Comparison of ENCODE assay signal across 36 cellular contexts in genomic region chr7:11589251-11589650, GRCh38.
"Had no signal": no experiment of that assay in that cellular context is flagged by ENCODE, and none has a peak within 500 bp of the region (broad histone marks: within the 10 kb centered on the region; RNA-seq: fewer than 3 reads in every experiment).

No MANE protein-coding gene starts in this region.

- H3K4me3 Mint-ChIP-seq: activated B cell treated with CpG ODN at 0.5 μM for 24 hours; activated CD4-positive, alpha-beta memory T cell treated with anti-CD3 and anti-CD28 coated beads for 36 hours; activated CD4-positive, alpha-beta T cell treated with anti-CD3 and anti-CD28 coated beads, Interleukin-2, amount 10 ng/mL, durations not matched to agents 24 days and 14 days; activated CD8-positive, alpha-beta T cell treated with anti-CD3 and anti-CD28 coated beads for 36 hours; activated naive CD4-positive, alpha-beta T cell treated with anti-CD3 and anti-CD28 coated beads, Interleukin-2, amount 10 ng/mL, durations not matched to agents 7 days and 5 days; activated naive CD4-positive, alpha-beta T cell treated with anti-CD3 and anti-CD28 coated beads, Interleukin-2, amount 50 U/mL, for 24 hours; activated naive CD8-positive, alpha-beta T cell; activated naive CD8-positive, alpha-beta T cell treated with anti-CD3 and anti-CD28 coated beads, Interleukin-2, amount 10 ng/mL, durations not matched to agents 7 days and 5 days; activated naive CD8-positive, alpha-beta T cell treated with anti-CD3 and anti-CD28 coated beads, Interleukin-2, amount 50 U/mL, for 24 hours; activated T-cell treated with anti-CD3 and anti-CD28 coated beads, Interleukin-2, amount 50 U/mL, for 4 hours; activated T-cell treated with anti-CD3 and anti-CD28 coated beads, Interleukin-2, amount 50 U/mL, for 72 hours; activated T-helper 1 cell treated with anti-CD3 and anti-CD28 coated beads, Interleukin-12 subunit alpha, Interleukin-12 subunit beta, Interleukin-2, Interleukin-4 antibody, amounts not matched to agents 30 ng/mL and 10 ng/mL and 1 ng/mL, durations not matched to agents 14 hours and 24 hours and 36 hours; activated T-helper 17 cell treated with anti-CD3 and anti-CD28 coated beads, Interleukin-2, amount 50 U/mL, for 72 hours; T-helper 1 cell treated with Interleukin-12 subunit alpha and Interleukin-12 subunit beta and Interleukin-4 antibody, amounts not matched to agents 30 μg/mL and 1 μg/mL, for 36 hours; T-helper 2 cell treated with Interferon-gamma antibody and Interleukin-4, amounts not matched to agents 5 μg/mL and 100 μg/mL, for 36 hours had no signal

- ATAC-seq: activated CD8-positive, alpha-beta T cell treated with anti-CD3 and anti-CD28 coated beads for 36 hours; activated naive CD8-positive, alpha-beta T cell treated with anti-CD3 and anti-CD28 coated beads, Interleukin-2, amount 50 U/mL, for 24 hours; activated T-cell treated with anti-CD3 and anti-CD28 coated beads, Interleukin-2, amount 50 U/mL, for 4 hours; activated T-cell treated with anti-CD3 and anti-CD28 coated beads, Interleukin-2, amount 50 U/mL, for 72 hours; activated T-helper 17 cell treated with anti-CD3 and anti-CD28 coated beads, Interleukin-2, amount 50 U/mL, for 72 hours; body of pancreas had no signal

- H3K4me1 Mint-ChIP-seq: activated B cell treated with CpG ODN at 0.5 μM for 24 hours; activated CD4-positive, alpha-beta T cell treated with anti-CD3 and anti-CD28 coated beads, Interleukin-2, amount 10 ng/mL, durations not matched to agents 24 days and 14 days; activated naive CD4-positive, alpha-beta T cell treated with anti-CD3 and anti-CD28 coated beads, Interleukin-2, amount 10 ng/mL, durations not matched to agents 7 days and 5 days; activated naive CD4-positive, alpha-beta T cell treated with anti-CD3 and anti-CD28 coated beads, Interleukin-2, amount 50 U/mL, for 24 hours; activated naive CD8-positive, alpha-beta T cell treated with anti-CD3 and anti-CD28 coated beads, Interleukin-2, amount 10 ng/mL, durations not matched to agents 7 days and 5 days; activated naive CD8-positive, alpha-beta T cell treated with anti-CD3 and anti-CD28 coated beads, Interleukin-2, amount 50 U/mL, for 24 hours; activated T-helper 17 cell treated with anti-CD3 and anti-CD28 coated beads, Interleukin-2, amount 50 U/mL, for 72 hours had no signal

- H3K27ac Mint-ChIP-seq: activated B cell treated with CpG ODN at 0.5 μM for 24 hours; activated CD4-positive, alpha-beta memory T cell treated with anti-CD3 and anti-CD28 coated beads for 36 hours; activated CD4-positive, alpha-beta T cell treated with anti-CD3 and anti-CD28 coated beads, Interleukin-2, amount 10 ng/mL, durations not matched to agents 24 days and 14 days; activated CD8-positive, alpha-beta T cell treated with anti-CD3 and anti-CD28 coated beads for 36 hours; activated naive CD4-positive, alpha-beta T cell treated with anti-CD3 and anti-CD28 coated beads, Interleukin-2, amount 10 ng/mL, durations not matched to agents 7 days and 5 days; activated naive CD4-positive, alpha-beta T cell treated with anti-CD3 and anti-CD28 coated beads, Interleukin-2, amount 50 U/mL, for 24 hours; activated naive CD8-positive, alpha-beta T cell; activated naive CD8-positive, alpha-beta T cell treated with anti-CD3 and anti-CD28 coated beads, Interleukin-2, amount 10 ng/mL, durations not matched to agents 7 days and 5 days; activated naive CD8-positive, alpha-beta T cell treated with anti-CD3 and anti-CD28 coated beads, Interleukin-2, amount 50 U/mL, for 24 hours; activated T-cell treated with anti-CD3 and anti-CD28 coated beads, Interleukin-2, amount 50 U/mL, for 72 hours; activated T-helper 1 cell treated with anti-CD3 and anti-CD28 coated beads, Interleukin-12 subunit alpha, Interleukin-12 subunit beta, Interleukin-2, Interleukin-4 antibody, amounts not matched to agents 30 ng/mL and 10 ng/mL and 1 ng/mL, durations not matched to agents 14 hours and 24 hours and 36 hours; activated T-helper 17 cell treated with anti-CD3 and anti-CD28 coated beads, Interleukin-2, amount 50 U/mL, for 72 hours; T-helper 1 cell treated with Interleukin-12 subunit alpha and Interleukin-12 subunit beta and Interleukin-4 antibody, amounts not matched to agents 30 μg/mL and 1 μg/mL, for 36 hours; T-helper 2 cell treated with Interferon-gamma antibody and Interleukin-4, amounts not matched to agents 5 μg/mL and 100 μg/mL, for 36 hours had no signal

- H3K9me3 Mint-ChIP-seq: activated B cell treated with CpG ODN at 0.5 μM for 24 hours; activated CD4-positive, alpha-beta memory T cell treated with anti-CD3 and anti-CD28 coated beads for 36 hours; activated CD4-positive, alpha-beta T cell treated with anti-CD3 and anti-CD28 coated beads, Interleukin-2, amount 10 ng/mL, durations not matched to agents 24 days and 14 days; activated CD8-positive, alpha-beta T cell treated with anti-CD3 and anti-CD28 coated beads for 36 hours; activated naive CD4-positive, alpha-beta T cell treated with anti-CD3 and anti-CD28 coated beads, Interleukin-2, amount 10 ng/mL, durations not matched to agents 7 days and 5 days; activated naive CD4-positive, alpha-beta T cell treated with anti-CD3 and anti-CD28 coated beads, Interleukin-2, amount 50 U/mL, for 24 hours; activated naive CD8-positive, alpha-beta T cell treated with anti-CD3 and anti-CD28 coated beads, Interleukin-2, amount 10 ng/mL, durations not matched to agents 7 days and 5 days; activated naive CD8-positive, alpha-beta T cell treated with anti-CD3 and anti-CD28 coated beads, Interleukin-2, amount 50 U/mL, for 24 hours; activated T-helper 1 cell treated with anti-CD3 and anti-CD28 coated beads, Interleukin-12 subunit alpha, Interleukin-12 subunit beta, Interleukin-2, Interleukin-4 antibody, amounts not matched to agents 30 ng/mL and 10 ng/mL and 1 ng/mL, durations not matched to agents 14 hours and 24 hours and 36 hours; activated T-helper 17 cell treated with anti-CD3 and anti-CD28 coated beads, Interleukin-2, amount 50 U/mL, for 72 hours; T-helper 1 cell treated with Interleukin-12 subunit alpha and Interleukin-12 subunit beta and Interleukin-4 antibody, amounts not matched to agents 30 μg/mL and 1 μg/mL, for 36 hours; T-helper 2 cell treated with Interferon-gamma antibody and Interleukin-4, amounts not matched to agents 5 μg/mL and 100 μg/mL, for 36 hours had no signal

- H3K9me3 ChIP-seq: body of pancreas, breast epithelium had no signal

- H3K36me3 Mint-ChIP-seq: activated CD4-positive, alpha-beta memory T cell treated with anti-CD3 and anti-CD28 coated beads for 36 hours; activated naive CD4-positive, alpha-beta T cell treated with anti-CD3 and anti-CD28 coated beads, Interleukin-2, amount 10 ng/mL, durations not matched to agents 7 days and 5 days; activated naive CD4-positive, alpha-beta T cell treated with anti-CD3 and anti-CD28 coated beads, Interleukin-2, amount 50 U/mL, for 24 hours; activated naive CD8-positive, alpha-beta T cell; activated naive CD8-positive, alpha-beta T cell treated with anti-CD3 and anti-CD28 coated beads, Interleukin-2, amount 10 ng/mL, durations not matched to agents 7 days and 5 days had no signal

- FAIRE-seq: astrocyte, TTC549 had no signal

- H3K27me3 ChIP-seq: body of pancreas, brain microvascular endothelial cell, breast epithelium had no signal

- H3K4me3 ChIP-seq: body of pancreas, breast epithelium had no signal

- H3K4me1 ChIP-seq: breast epithelium had no signal

- H3K27me3 Mint-ChIP-seq: activated B cell treated with CpG ODN at 0.5 μM for 24 hours; activated CD4-positive, alpha-beta memory T cell treated with anti-CD3 and anti-CD28 coated beads for 36 hours; activated CD4-positive, alpha-beta T cell treated with anti-CD3 and anti-CD28 coated beads, Interleukin-2, amount 10 ng/mL, durations not matched to agents 24 days and 14 days; activated CD8-positive, alpha-beta T cell treated with anti-CD3 and anti-CD28 coated beads for 36 hours; activated naive CD4-positive, alpha-beta T cell treated with anti-CD3 and anti-CD28 coated beads, Interleukin-2, amount 10 ng/mL, durations not matched to agents 7 days and 5 days; activated naive CD4-positive, alpha-beta T cell treated with anti-CD3 and anti-CD28 coated beads, Interleukin-2, amount 50 U/mL, for 24 hours; activated naive CD8-positive, alpha-beta T cell; activated naive CD8-positive, alpha-beta T cell treated with anti-CD3 and anti-CD28 coated beads, Interleukin-2, amount 10 ng/mL, durations not matched to agents 7 days and 5 days; activated naive CD8-positive, alpha-beta T cell treated with anti-CD3 and anti-CD28 coated beads, Interleukin-2, amount 50 U/mL, for 24 hours; activated T-helper 17 cell treated with anti-CD3 and anti-CD28 coated beads, Interleukin-2, amount 50 U/mL, for 72 hours had no signal

- DNase-seq: activated B cell treated with CpG ODN at 0.5 μM for 24 hours; activated CD4-positive, alpha-beta memory T cell treated with anti-CD3 and anti-CD28 coated beads for 36 hours; activated CD4-positive, alpha-beta T cell treated with anti-CD3 and anti-CD28 coated beads for 4 hours; activated CD4-positive, alpha-beta T cell treated with anti-CD3 and anti-CD28 coated beads, Interleukin-2, amount 10 ng/mL, durations not matched to agents 24 days and 14 days; activated CD4-positive, alpha-beta T cell treated with anti-CD3 and anti-CD28 coated beads, Interleukin-2, amount 50 U/mL, for 1 hour; activated CD4-positive, alpha-beta T cell treated with anti-CD3 and anti-CD28 coated beads, Interleukin-2, amount 50 U/mL, for 4 hours; activated CD4-positive, CD25-positive, alpha-beta regulatory T cell treated with anti-CD3 and anti-CD28 coated beads, Interleukin-2, amount 50 U/mL, for 72 hours; activated CD8-positive, alpha-beta memory T cell treated with anti-CD3 and anti-CD28 coated beads, Interleukin-2, amount 50 U/mL, for 4 hours; activated CD8-positive, alpha-beta T cell treated with anti-CD3 and anti-CD28 coated beads for 36 hours; activated effector memory CD4-positive, alpha-beta T cell treated with anti-CD3 and anti-CD28 coated beads, Interleukin-2, amount 50 U/mL, for 16 hours; activated naive CD4-positive, alpha-beta T cell treated with anti-CD3 and anti-CD28 coated beads, Interleukin-2, amount 10 ng/mL, durations not matched to agents 7 days and 5 days; activated naive CD4-positive, alpha-beta T cell treated with Interleukin-2 at 50 U/mL for 16 hours; activated naive CD8-positive, alpha-beta T cell treated with anti-CD3 and anti-CD28 coated beads, Interleukin-2, amount 10 ng/mL, durations not matched to agents 7 days and 5 days; activated naive CD8-positive, alpha-beta T cell treated with anti-CD3 and anti-CD28 coated beads, Interleukin-2, amount 50 U/mL, for 24 hours; activated T-cell treated with anti-CD3 and anti-CD28 coated beads for 4 hours; activated T-cell treated with anti-CD3 and anti-CD28 coated beads, Interleukin-2, amount 50 U/mL, for 1 hour; activated T-cell treated with anti-CD3 and anti-CD28 coated beads, Interleukin-2, amount 50 U/mL, for 4 hours; activated T-cell treated with anti-CD3 and anti-CD28 coated beads, Interleukin-2, amount 50 U/mL, for 72 hours; amygdala; aorta; body of pancreas; brain microvascular endothelial cell; central memory CD4-positive, alpha-beta T cell; T-helper 1 cell; T-helper 2 cell; T-helper 9 cell had no signal

- H3K36me3 ChIP-seq: brain microvascular endothelial cell, breast epithelium had no signal

- H3K27ac ChIP-seq: body of pancreas, brain microvascular endothelial cell, breast epithelium, VCaP had no signal
